ENCODE assay signal across 4 cellular contexts in the genomic region with DNA sequence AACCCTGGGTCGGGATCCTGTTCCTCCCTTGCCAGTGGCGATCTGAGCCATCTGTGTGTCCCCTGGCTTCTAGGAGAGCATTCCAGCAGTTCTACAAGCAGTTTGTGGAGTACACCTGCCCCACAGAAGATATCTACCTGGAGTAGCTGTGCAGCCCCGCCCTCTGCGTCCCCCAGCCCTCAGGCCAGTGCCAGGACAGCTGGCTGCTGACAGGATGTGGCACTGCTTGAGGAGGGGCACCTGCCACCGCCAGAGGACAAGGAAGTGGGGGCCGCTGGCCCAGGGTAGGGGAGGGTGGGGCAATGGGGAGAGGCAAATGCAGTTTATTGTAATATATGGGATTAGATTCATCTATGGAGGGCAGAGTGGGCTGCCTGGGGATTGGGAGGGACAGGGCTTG. TPM values are rescaled to one million over a fixed set of nuclear protein-coding genes. Genes with fewer than 3 reads are reported as not detected.
"Had no signal": no experiment of that assay in that cellular context is flagged by ENCODE, and none has a peak within 500 bp of the region (broad histone marks: within the 10 kb centered on the region; RNA-seq: fewer than 3 reads in every experiment).

No MANE protein-coding gene starts in this region.

RNA-seq across cellular contexts. Expression of a gene that starts 1.5 kb away (rescaled TPM):
- total RNA-seq: ascending aorta had no signal

RNA-seq across cellular contexts. Expression of a gene that starts 16.9 kb away (rescaled TPM):
- total RNA-seq: activated CD4-positive, alpha-beta T cell treated with anti-CD3 and anti-CD28 coated beads, Interleukin-2, amount 10 ng/mL, durations not matched to agents 24 days and 14 days; ascending aorta; cardiac septum; T-helper 1 cell treated with Interleukin-12 subunit alpha and Interleukin-12 subunit beta and Interleukin-4 antibody, amounts not matched to agents 30 ng/mL and 1 ng/mL, for 36 hours had no signal
